Comparison of ENCODE assay signal across 8 cellular contexts in the genomic region with DNA sequence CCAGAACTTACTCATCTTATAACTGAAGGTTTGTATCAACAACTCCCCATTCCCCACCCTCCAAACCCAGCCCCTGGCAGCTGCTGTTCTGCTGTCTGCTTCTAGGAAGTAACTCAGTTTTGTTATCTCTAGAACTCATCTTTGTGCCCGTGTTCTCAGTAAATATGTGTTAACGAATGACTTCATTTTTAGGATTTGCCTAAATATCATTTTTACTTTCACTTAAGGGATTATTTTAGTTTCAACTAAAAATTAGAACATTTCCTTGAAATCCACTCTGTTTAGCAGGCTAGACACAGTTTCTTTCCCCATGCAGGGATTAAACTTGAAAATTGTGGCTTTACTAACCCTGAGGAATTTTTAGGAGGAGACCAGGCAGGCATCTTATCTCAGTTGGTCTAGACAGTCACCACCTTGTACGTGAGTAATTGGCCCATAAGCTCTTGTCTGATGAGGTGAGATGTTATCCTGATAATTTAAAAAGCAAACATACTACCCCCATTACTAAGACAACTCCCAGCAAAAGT.
DNase-seq lines count a peak whose midpoint lies in the region; ATAC-seq and TF ChIP-seq lines count a peak whose summit lies in the region.

No MANE protein-coding gene starts in this region.

- no peak overlapping the region for H2BK12ac ChIP-seq in H9 (ENCODE audit: insufficient read length, low read depth, low read length)

- no peak overlapping the region for H3K14ac ChIP-seq in H9 (ENCODE audit: insufficient read depth, low read length)

- peaks cover 11% of the 10 kb centered on the region for H3K4me1 ChIP-seq in H9 (ENCODE audit: insufficient read depth, low read length)

- H3K56ac ChIP-seq in H9 (ENCODE audit: insufficient read length, low read depth, low read length) = no peak overlapping the region

- H3K27ac Mint-ChIP-seq in type B pancreatic cell (no peak overlapping the region), H9 (no peak overlapping the region)

- no peaks in the 10 kb centered on the region for H3K27me3 ChIP-seq in H9 (ENCODE audit: insufficient read depth, low read length)

- H3K9me3 ChIP-seq in H9 (ENCODE audit: control insufficient read depth, low read depth, low read length) = no peaks in the 10 kb centered on the region

- H4K20me1 ChIP-seq in H9 (ENCODE audit: control insufficient read depth, insufficient read depth, insufficient read length) = no peaks in the 10 kb centered on the region

- no peak for TF ChIP-seq CTCF in fibroblast of villous mesenchyme (IDR thresholded peaks at IDR 0.05; ENCODE audit: insufficient read depth, low read depth, low read length)
- no peak for TF ChIP-seq CTCF in type B pancreatic cell (conservative IDR thresholded peaks at IDR 0.05)
- no peak for TF ChIP-seq CTCF in H9 (conservative IDR thresholded peaks at IDR 0.05)

- no CpG with 5 or more reads among the region's 3 CpGs for WGBS in H9 (ENCODE audit: extremely low coverage, insufficient read length, low lambda C conversion rate)

- no peak overlapping the region for H4K8ac ChIP-seq in H9 (replicated peaks; ENCODE audit: insufficient read length, low read depth, low read length)

- no peaks in the 10 kb centered on the region for H3K27me3 Mint-ChIP-seq in type B pancreatic cell
- H3K27me3 Mint-ChIP-seq in H9 (ENCODE audit: low read depth) = no peaks in the 10 kb centered on the region

- H3K36me3 Mint-ChIP-seq in type B pancreatic cell = no peaks in the 10 kb centered on the region
- H3K36me3 Mint-ChIP-seq in H9 (ENCODE audit: insufficient read depth in 1 of 3, low read depth in 3 of 3) = no peaks in the 10 kb centered on the region; a peak in 1 of 7 replicates

- H3K9me3 Mint-ChIP-seq in type B pancreatic cell (peaks cover 5% of the 10 kb centered on the region), H9 (no peaks in the 10 kb centered on the region)

- H3K4ac ChIP-seq in H9 (ENCODE audit: low read depth, low read length) = no peak overlapping the region

- H2AFZ ChIP-seq in H9 (ENCODE audit: low read length) = no peak overlapping the region

- H4K91ac ChIP-seq in H9 (ENCODE audit: insufficient read length, low read depth, low read length) = no peak overlapping the region

- H3T11ph ChIP-seq in H9 (ENCODE audit: low read length) = no peak overlapping the region

- H2AK5ac ChIP-seq in H9 (ENCODE audit: insufficient read length, low read length) = no peak overlapping the region

- no peaks in the 10 kb centered on the region for H3K23me2 ChIP-seq in H9 (ENCODE audit: insufficient read length, low read depth, low read length, poor library complexity, severe bottlenecking)

- peak; percentile 22 to 73 (median 51) for DNase-seq in T-helper 1 cell
- DNase-seq in fibroblast of villous mesenchyme (ENCODE audit: low read depth) = peak; percentile 92
- DNase-seq in type B pancreatic cell (ENCODE audit: extremely low spot score, unreplicated experiment) = no peak
- DNase-seq in NCI-H2196 (lab: John Stamatoyannopoulos, UW; ENCODE audit: unreplicated experiment) = no peak
- DNase-seq in H9 = no peak
- DNase-seq in DMS 273 (lab: John Stamatoyannopoulos, UW; ENCODE audit: unreplicated experiment) = no peak

- no peak overlapping the region for H3K18ac ChIP-seq in H9 (ENCODE audit: insufficient read length, low read depth, low read length)

- no peak overlapping the region for H2BK20ac ChIP-seq in H9 (ENCODE audit: low read depth, low read length, poor library complexity, severe bottlenecking)

- H3K9ac ChIP-seq in H9 (ENCODE audit: extremely low read depth, insufficient read length, low read length) = no peak overlapping the region

- no peaks in the 10 kb centered on the region for H3K79me1 ChIP-seq in H9 (ENCODE audit: insufficient read depth, low read depth, low read length, poor library complexity, severe bottlenecking)

- H3K23ac ChIP-seq in H9 (ENCODE audit: insufficient read length, low read depth, low read length) = no peak overlapping the region

- no peak overlapping the region for H4K5ac ChIP-seq in H9 (ENCODE audit: insufficient read length, low read depth, low read length)

- H2BK15ac ChIP-seq in H9 (ENCODE audit: low read depth, low read length) = no peak overlapping the region

- no peak overlapping the region for H3K27ac ChIP-seq in H9 (ENCODE audit: insufficient read length, low read depth, low read length)

- no peak overlapping the region for H2BK5ac ChIP-seq in H9 (ENCODE audit: insufficient read length, low read length)

- H3K4me1 Mint-ChIP-seq in type B pancreatic cell (ENCODE audit: unreplicated experiment) (peaks cover 40% of the 10 kb centered on the region), H9 (peaks cover 24 to 27% of the 10 kb centered on the region in 2 experiments)

- H3K79me2 ChIP-seq in H9 (ENCODE audit: insufficient read depth, low read length) = no peaks in the 10 kb centered on the region; the same call in 1 of the 2 replicates

- H3K4me3 ChIP-seq in fibroblast of villous mesenchyme (ENCODE audit: low read depth, low read length) = peak overlapping the region; percentile 13

- H3K4me3 Mint-ChIP-seq in type B pancreatic cell = no peak overlapping the region
- no peak overlapping the region for H3K4me3 Mint-ChIP-seq in H9

- no peak overlapping the region for H2BK120ac ChIP-seq in H9 (ENCODE audit: low read depth, low read length, poor library complexity, severe bottlenecking)

- H3K4me2 ChIP-seq in H9 (ENCODE audit: insufficient read depth, insufficient read length, low read length) = no peak overlapping the region

- ATAC-seq in GM18511 (IDR thresholded peaks at IDR 0.05; ENCODE audit: unreplicated experiment) (peak; percentile 52), HG02970 (IDR thresholded peaks at IDR 0.05; ENCODE audit: low FRiP score, unreplicated experiment) (peak; percentile 35)

Comparison
In these comparisons a context has a peak if more than half of its experiments do, and no peak if none do; other contexts are left out.
1. DNase-seq: peak in T-helper 1 cell (5 of 5) and fibroblast of villous mesenchyme (single experiment); none in type B pancreatic cell (single experiment), NCI-H2196 (single experiment), H9 (single experiment) and DMS 273 (single experiment).